In the genomic region with DNA sequence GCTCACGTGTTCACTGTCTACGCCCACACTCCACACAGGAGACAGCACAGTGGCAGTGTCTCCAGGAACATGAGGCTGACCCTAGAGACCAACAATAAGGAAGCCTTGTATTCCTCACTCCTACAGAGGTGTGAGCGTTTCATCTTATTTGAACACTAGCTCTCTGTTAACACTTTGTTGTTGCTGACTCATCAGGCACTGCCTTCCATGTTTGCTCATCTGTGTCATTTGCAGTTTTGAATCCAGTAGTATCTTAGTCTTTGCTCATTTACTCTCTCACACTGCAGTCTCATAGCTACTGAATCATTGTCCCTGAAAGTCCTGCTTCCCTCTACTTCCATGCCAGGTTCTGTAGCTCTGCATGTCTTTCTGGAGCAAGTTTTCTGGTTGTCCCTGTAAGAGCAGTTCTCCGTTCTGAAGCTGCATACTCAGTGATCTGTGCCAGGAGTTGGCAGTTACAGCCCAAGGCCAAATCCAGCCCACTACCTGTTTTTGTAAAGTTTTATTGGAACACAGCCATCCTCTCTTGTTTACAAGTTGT, we compare ENCODE assay signal across 9 cellular contexts.
DNase-seq lines count a peak whose midpoint lies in the region; ATAC-seq and TF ChIP-seq lines count a peak whose summit lies in the region.
"Had no signal": no experiment of that assay in that cellular context is flagged by ENCODE, and none has a peak within 500 bp of the region (broad histone marks: within the 10 kb centered on the region; RNA-seq: fewer than 3 reads in every experiment).

No MANE protein-coding gene starts in this region.

- no peak for TF ChIP-seq CTCF in hepatocyte (IDR thresholded peaks at IDR 0.05; ENCODE audit: poor library complexity)

- H3K27ac ChIP-seq in hepatocyte = peak overlapping the region; percentile 61

- no peaks in the 10 kb centered on the region for H4K20me1 ChIP-seq in hepatocyte (ENCODE audit: insufficient read depth, poor library complexity, severe bottlenecking)

- peak overlapping the region; percentile 2 for H2AFZ ChIP-seq in hepatocyte

- WGBS in hepatocyte (ENCODE audit: low lambda C conversion rate, missing lambda C conversion rate) = 58% methylated on average over 4 of the region's 4 CpGs

- peak; percentile 7 for DNase-seq in AG08396 (ENCODE audit: low spot score)
- peak; percentile 30 for DNase-seq in NCI-H2029 treated with DMSO at 0.1 percent for 48 hours (lab: John Stamatoyannopoulos, UW)
- peak; percentile 56 for DNase-seq in hepatocyte (ENCODE audit: low spot score)
- no peak for DNase-seq in NCI-H524 treated with DMSO at 0.1 percent for 48 hours (lab: John Stamatoyannopoulos, UW)
- no peak for DNase-seq in globus pallidus (ENCODE audit: low spot score)
- DNase-seq in NCI-H146 treated with DMSO at 0.1 percent for 48 hours (lab: John Stamatoyannopoulos, UW; ENCODE audit: unreplicated experiment) = no peak
- DNase-seq: T-cell had no signal

- H3K4me2 ChIP-seq in hepatocyte = no peak overlapping the region

- H3K79me2 ChIP-seq in hepatocyte = no peaks in the 10 kb centered on the region

- H3K4me3 ChIP-seq in hepatocyte = no peak overlapping the region

- H3K4me1 ChIP-seq in hepatocyte (ENCODE audit: insufficient read depth) = no peaks in the 10 kb centered on the region

- no peaks in the 10 kb centered on the region for H3K27me3 ChIP-seq in hepatocyte

- ATAC-seq in GM21390 (IDR thresholded peaks at IDR 0.05; ENCODE audit: unreplicated experiment) (peak; percentile 68), HG02588 (IDR thresholded peaks at IDR 0.05; ENCODE audit: unreplicated experiment) (no peak)

- no peaks in the 10 kb centered on the region for H3K9me2 ChIP-seq in hepatocyte (replicated peaks; ENCODE audit: insufficient read depth)

- H3K36me3 ChIP-seq in hepatocyte (replicated peaks; ENCODE audit: insufficient read depth, low read depth) = no peaks in the 10 kb centered on the region

- H3K9me3 ChIP-seq in hepatocyte (ENCODE audit: low read depth) = no peaks in the 10 kb centered on the region

Comparison
In these comparisons a context has a peak if more than half of its experiments do, and no peak if none do; other contexts are left out.
1. DNase-seq: peak in AG08396 (single experiment), NCI-H2029 treated with DMSO at 0.1 percent for 48 hours (single experiment) and hepatocyte (single experiment); none in NCI-H524 treated with DMSO at 0.1 percent for 48 hours (single experiment), globus pallidus (single experiment) and NCI-H146 treated with DMSO at 0.1 percent for 48 hours (single experiment).